ENCODE assay signal across 32 cellular contexts in the genomic region with DNA sequence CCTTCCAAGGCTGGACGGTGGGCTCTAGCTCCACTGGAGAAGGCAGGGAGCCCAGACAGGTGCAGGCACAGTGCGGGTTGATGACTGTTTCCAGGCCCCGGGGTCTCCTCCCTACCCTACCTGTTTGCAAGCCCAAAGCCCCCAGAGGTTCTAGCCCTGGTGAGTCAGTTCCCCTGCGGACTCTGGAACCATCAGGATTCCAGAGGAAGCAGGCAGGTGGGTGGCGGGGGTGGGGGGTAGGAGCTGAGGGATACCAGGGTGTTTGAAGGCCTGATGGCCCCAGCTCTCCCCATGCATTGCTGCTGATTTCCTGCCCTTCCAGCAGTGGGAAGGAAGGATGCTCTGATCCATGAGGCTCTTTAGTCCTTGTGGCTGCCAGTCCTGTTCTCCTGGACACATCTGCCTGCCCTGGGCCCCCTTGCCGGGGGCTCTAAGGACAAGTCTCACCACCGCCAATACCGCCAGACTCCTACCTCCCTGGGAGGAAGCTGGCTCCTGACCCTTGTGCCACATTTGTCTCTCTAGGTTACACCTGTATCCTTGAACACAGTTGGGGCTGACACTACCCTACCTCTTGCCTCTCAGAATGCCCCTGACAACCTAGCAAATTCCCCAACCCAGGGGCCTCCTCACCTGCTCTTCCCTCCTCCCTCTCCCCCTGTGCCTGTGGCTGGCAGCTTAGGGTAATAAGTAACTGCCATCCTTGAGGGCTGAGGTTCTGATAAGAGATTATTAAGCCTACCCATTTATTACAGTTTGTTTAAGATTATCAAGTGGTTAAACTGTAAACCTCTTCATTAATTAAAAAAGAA. TPM values are rescaled to one million over a fixed set of nuclear protein-coding genes. Genes with fewer than 3 reads are reported as not detected.
DNase-seq lines count a peak whose midpoint lies in the region; ATAC-seq, FAIRE-seq and TF ChIP-seq lines count a peak whose summit lies in the region.
"Had no signal": no experiment of that assay in that cellular context is flagged by ENCODE, and none has a peak within 500 bp of the region (broad histone marks: within the 10 kb centered on the region; RNA-seq: fewer than 3 reads in every experiment).

No MANE protein-coding gene starts in this region.

- H3K9me3 ChIP-seq in H9 (ENCODE audit: control insufficient read depth, low read depth, low read length) = no peaks in the 10 kb centered on the region
- no peaks in the 10 kb centered on the region for H3K9me3 ChIP-seq in PC-9 (ENCODE audit: insufficient read depth, low read depth)
- H3K9me3 ChIP-seq in kidney (ENCODE audit: control insufficient read depth in 1 of 2, low read length in 2 of 2) = no peaks in the 10 kb centered on the region
- H3K9me3 ChIP-seq in parathyroid adenoma (ENCODE audit: control insufficient read depth, low read length) = no peaks in the 10 kb centered on the region
- no peaks in the 10 kb centered on the region for H3K9me3 ChIP-seq in mesenchymal stem cell (ENCODE audit: control insufficient read depth, low read length)
- H3K9me3 ChIP-seq: ascending aorta had no signal

- POLR2A ChIA-PET in PC-9 (lab: Charles Lee; ENCODE audit: unreplicated experiment) = no interaction called here

- TF ChIP-seq CTCF in H9 (conservative IDR thresholded peaks at IDR 0.05) (no peak), PC-9 (conservative IDR thresholded peaks at IDR 0.05) (no peak), kidney (IDR thresholded peaks at IDR 0.05; ENCODE audit: borderline replicate concordance, extremely low read depth, insufficient read depth) (no peak), parathyroid adenoma (IDR thresholded peaks at IDR 0.05) (no peak)

- no peak overlapping the region for H3K56ac ChIP-seq in H9 (ENCODE audit: insufficient read length, low read depth, low read length)

- H2AFZ ChIP-seq in H9 (ENCODE audit: low read length) = no peak overlapping the region
- no peak overlapping the region for H2AFZ ChIP-seq in PC-9
- H2AFZ ChIP-seq in parathyroid adenoma = peak overlapping the region; percentile 44
- H2AFZ ChIP-seq in mesenchymal stem cell (ENCODE audit: low read depth, low read length) = no peak overlapping the region

- no peak overlapping the region for H2BK15ac ChIP-seq in H9 (ENCODE audit: low read depth, low read length)
- H2BK15ac ChIP-seq in mesenchymal stem cell (ENCODE audit: low read depth, poor library complexity, severe bottlenecking) = no peak overlapping the region

- H2AK5ac ChIP-seq in H9 (ENCODE audit: insufficient read length, low read length) (no peak overlapping the region), mesenchymal stem cell (ENCODE audit: low read length, severe bottlenecking) (no peak overlapping the region)

- H3K27me3 ChIP-seq in H9 (ENCODE audit: insufficient read depth, low read length) (no peaks in the 10 kb centered on the region), PC-9 (ENCODE audit: insufficient read depth, low read depth) (no peaks in the 10 kb centered on the region), parathyroid adenoma (ENCODE audit: control insufficient read depth, insufficient read depth, low read length) (no peaks in the 10 kb centered on the region), mesenchymal stem cell (ENCODE audit: control insufficient read depth in 1 of 2, insufficient read depth in 1 of 2, low read length in 2 of 2) (no peaks in the 10 kb centered on the region)
- H3K27me3 ChIP-seq: ascending aorta had no signal

- H3K9me3 Mint-ChIP-seq in H9 = no peaks in the 10 kb centered on the region
- H3K9me3 Mint-ChIP-seq: activated CD4-positive, alpha-beta memory T cell treated with anti-CD3 and anti-CD28 coated beads, Interleukin-2, amount 10 ng/mL, durations not matched to agents 7 days and 5 days; activated naive CD4-positive, alpha-beta T cell treated with anti-CD3 and anti-CD28 coated beads for 36 hours; activated T-cell treated with anti-CD3 and anti-CD28 coated beads, Interleukin-2, amount 50 U/mL, for 24 hours; CD8-positive, alpha-beta memory T cell; central memory CD8-positive, alpha-beta T cell; memory B cell; WTC11 had no signal

- no CpG with 5 or more reads among the region's 8 CpGs for WGBS in H9 (ENCODE audit: extremely low coverage, insufficient read length, low lambda C conversion rate)
- WGBS in mesenchymal stem cell = 81% methylated on average over 8 of the region's 8 CpGs

- H3K4ac ChIP-seq in H9 (ENCODE audit: low read depth, low read length) = no peak overlapping the region
- H3K4ac ChIP-seq in mesenchymal stem cell (ENCODE audit: low read depth in 1 of 2, low read length in 2 of 2) = no peak overlapping the region

- peaks cover 41% of the 10 kb centered on the region; the same call in 1 of the 2 replicates for H3K79me2 ChIP-seq in H9 (ENCODE audit: insufficient read depth, low read length)
- peaks cover 89% of the 10 kb centered on the region for H3K79me2 ChIP-seq in PC-9 (ENCODE audit: low read depth)
- no peaks in the 10 kb centered on the region for H3K79me2 ChIP-seq in parathyroid adenoma

- peaks cover 42% of the 10 kb centered on the region for H3F3A ChIP-seq in PC-9 (ENCODE audit: insufficient read depth, low read depth)

- H3K27me3 Mint-ChIP-seq in H9 (ENCODE audit: low read depth) = peaks cover 2% of the 10 kb centered on the region; the same call in 1 of the 2 replicates
- H3K27me3 Mint-ChIP-seq: activated CD4-positive, alpha-beta memory T cell treated with anti-CD3 and anti-CD28 coated beads, Interleukin-2, amount 10 ng/mL, durations not matched to agents 7 days and 5 days; activated T-cell treated with anti-CD3 and anti-CD28 coated beads, Interleukin-2, amount 50 U/mL, for 24 hours; CD8-positive, alpha-beta memory T cell; central memory CD8-positive, alpha-beta T cell; memory B cell had no signal

- H3K79me1 ChIP-seq in H9 (ENCODE audit: insufficient read depth, low read depth, low read length, poor library complexity, severe bottlenecking) = peaks cover 4% of the 10 kb centered on the region
- H3K79me1 ChIP-seq in mesenchymal stem cell (replicated peaks; ENCODE audit: low read length, poor library complexity, severe bottlenecking) = no peaks in the 10 kb centered on the region

- no peak overlapping the region for H4K5ac ChIP-seq in H9 (ENCODE audit: insufficient read length, low read depth, low read length)

- no peak overlapping the region for H2BK12ac ChIP-seq in H9 (ENCODE audit: insufficient read length, low read depth, low read length)
- no peak overlapping the region for H2BK12ac ChIP-seq in mesenchymal stem cell (ENCODE audit: low read length in 2 of 2)

- DNase-seq in H9 (no peak), PC-9 (no peak), kidney (no peak), H4 (ENCODE audit: low spot score) (no peak), mesenchymal stem cell (no peak), SW480 (ENCODE audit: low spot score) (no peak)
- DNase-seq: activated CD4-positive, alpha-beta memory T cell treated with anti-CD3 and anti-CD28 coated beads, Interleukin-2, amount 10 ng/mL, durations not matched to agents 7 days and 5 days; activated naive CD4-positive, alpha-beta T cell treated with anti-CD3 and anti-CD28 coated beads for 36 hours; activated T-cell treated with anti-CD3 and anti-CD28 coated beads, Interleukin-2, amount 50 U/mL, for 24 hours; AML-193; CD8-positive, alpha-beta memory T cell; dorsolateral prefrontal cortex; EL; hippocampal formation; NCI-H1105 treated with DMSO at 0.1 percent for 48 hours; NCI-H748 treated with DMSO at 0.1 percent for 48 hours; SIG-M5; stimulated activated CD4-positive, alpha-beta T cell treated with anti-CD3 and anti-CD28 coated beads, Interleukin-4, amount 100 ng/mL, for 4 hours had no signal

- CTCF ChIA-PET in PC-9 (lab: Charles Lee) = no interaction called here

- H3K27ac Mint-ChIP-seq in H9 = peak overlapping the region; percentile 29 to 86 (median 79); a peak in 3 of 7 replicates
- H3K27ac Mint-ChIP-seq: activated CD4-positive, alpha-beta memory T cell treated with anti-CD3 and anti-CD28 coated beads, Interleukin-2, amount 10 ng/mL, durations not matched to agents 7 days and 5 days; activated naive CD4-positive, alpha-beta T cell treated with anti-CD3 and anti-CD28 coated beads for 36 hours; activated T-cell treated with anti-CD3 and anti-CD28 coated beads, Interleukin-2, amount 50 U/mL, for 24 hours; memory B cell had no signal

- H4K8ac ChIP-seq in H9 (replicated peaks; ENCODE audit: insufficient read length, low read depth, low read length) (no peak overlapping the region), mesenchymal stem cell (ENCODE audit: low read length) (no peak overlapping the region)

- peaks cover 8 to 14% (median 12%) of the 10 kb centered on the region in 3 experiments; a peak in 6 of 7 replicates for H3K36me3 Mint-ChIP-seq in H9 (ENCODE audit: insufficient read depth in 1 of 3, low read depth in 3 of 3)
- H3K36me3 Mint-ChIP-seq: memory B cell had no signal

- no peak overlapping the region for H2BK5ac ChIP-seq in H9 (ENCODE audit: insufficient read length, low read length)
- H2BK5ac ChIP-seq in mesenchymal stem cell (ENCODE audit: low read depth, low read length, poor library complexity, severe bottlenecking) = no peak overlapping the region

- BruUV-seq in PC-9 (replicated peaks; lab: Mats Ljungman, UMichigan) = no TSS peak

- no peak overlapping the region; a peak in 1 of 5 replicates for H3K4me3 Mint-ChIP-seq in H9
- H3K4me3 Mint-ChIP-seq: activated CD4-positive, alpha-beta memory T cell treated with anti-CD3 and anti-CD28 coated beads, Interleukin-2, amount 10 ng/mL, durations not matched to agents 7 days and 5 days; activated naive CD4-positive, alpha-beta T cell treated with anti-CD3 and anti-CD28 coated beads for 36 hours; activated T-cell treated with anti-CD3 and anti-CD28 coated beads, Interleukin-2, amount 50 U/mL, for 24 hours; CD8-positive, alpha-beta memory T cell; central memory CD8-positive, alpha-beta T cell; memory B cell; WTC11 had no signal

- H3K36me3 ChIP-seq in PC-9 (ENCODE audit: low read depth) = no peaks in the 10 kb centered on the region
- H3K36me3 ChIP-seq in kidney (ENCODE audit: control insufficient read depth in 1 of 2, insufficient read depth in 2 of 2, low read length in 2 of 2) = peaks cover 5 to 25% of the 10 kb centered on the region in 2 donors
- no peaks in the 10 kb centered on the region for H3K36me3 ChIP-seq in parathyroid adenoma (ENCODE audit: control insufficient read depth, insufficient read depth, low read length)
- H3K36me3 ChIP-seq in mesenchymal stem cell (ENCODE audit: control insufficient read depth in 1 of 2, insufficient read depth in 2 of 2, low read depth in 1 of 2, low read length in 2 of 2) = no peaks in the 10 kb centered on the region
- H3K36me3 ChIP-seq: ascending aorta had no signal

- no peak for TF ChIP-seq POLR2A in GM18505 (IDR thresholded peaks at IDR 0.05; ENCODE audit: borderline replicate concordance, extremely low read depth, insufficient read depth, insufficient read length)

- H2BK120ac ChIP-seq in H9 (ENCODE audit: low read depth, low read length, poor library complexity, severe bottlenecking) = no peak overlapping the region
- no peak overlapping the region for H2BK120ac ChIP-seq in mesenchymal stem cell (ENCODE audit: low read depth, low read length)

- intact Hi-C loops in PC-9 (cut with micrococcal nuclease; ENCODE audit: unreplicated experiment) (no loop called here), kidney (cut with DNase I) (no loop called here)

- H3K4me1 ChIP-seq in H9 (ENCODE audit: insufficient read depth, low read length) = peaks cover 37% of the 10 kb centered on the region
- H3K4me1 ChIP-seq in PC-9 (replicated peaks; ENCODE audit: insufficient read depth) = peaks cover 85% of the 10 kb centered on the region
- peaks cover 72 to 85% of the 10 kb centered on the region in 2 donors for H3K4me1 ChIP-seq in kidney (ENCODE audit: control insufficient read depth in 1 of 2, insufficient read depth in 1 of 2, low read depth in 1 of 2, low read length in 2 of 2)
- H3K4me1 ChIP-seq in parathyroid adenoma = peaks cover 48% of the 10 kb centered on the region
- no peaks in the 10 kb centered on the region for H3K4me1 ChIP-seq in mesenchymal stem cell (ENCODE audit: control insufficient read depth, insufficient read depth, low read depth, low read length)
- H3K4me1 ChIP-seq: ascending aorta had no signal

- H3K23ac ChIP-seq in H9 (ENCODE audit: insufficient read length, low read depth, low read length) = no peak overlapping the region
- no peak overlapping the region for H3K23ac ChIP-seq in mesenchymal stem cell (ENCODE audit: low read length in 2 of 2)

- no peak overlapping the region for H3T11ph ChIP-seq in H9 (ENCODE audit: low read length)

- H3K23me2 ChIP-seq in H9 (ENCODE audit: insufficient read length, low read depth, low read length, poor library complexity, severe bottlenecking) = no peaks in the 10 kb centered on the region

- H4K91ac ChIP-seq in H9 (ENCODE audit: insufficient read length, low read depth, low read length) (no peak overlapping the region), mesenchymal stem cell (ENCODE audit: low read length) (no peak overlapping the region)

- H3K14ac ChIP-seq in H9 (ENCODE audit: insufficient read depth, low read length) (0 out of 2 replicates have a peak overlapping the region, but pooled peaks have one; percentile 46), mesenchymal stem cell (ENCODE audit: low read length in 2 of 2) (no peak overlapping the region)

- H3K9ac ChIP-seq in H9 (ENCODE audit: extremely low read depth, insufficient read length, low read length) (no peak overlapping the region), kidney (ENCODE audit: low read length in 2 of 2) (no peak overlapping the region), parathyroid adenoma (no peak overlapping the region), mesenchymal stem cell (ENCODE audit: low read length) (no peak overlapping the region)

- H3K4me2 ChIP-seq in H9 (ENCODE audit: insufficient read depth, insufficient read length, low read length) = no peak overlapping the region
- no peak overlapping the region for H3K4me2 ChIP-seq in PC-9
- H3K4me2 ChIP-seq in parathyroid adenoma (ENCODE audit: low read length) = no peak overlapping the region
- no peak overlapping the region for H3K4me2 ChIP-seq in mesenchymal stem cell (ENCODE audit: low read length, poor library complexity, severe bottlenecking)
- H3K4me2 ChIP-seq: smooth muscle cell had no signal

- H4K20me1 ChIP-seq in H9 (ENCODE audit: control insufficient read depth, insufficient read depth, insufficient read length) (no peaks in the 10 kb centered on the region), PC-9 (ENCODE audit: insufficient read depth) (no peaks in the 10 kb centered on the region)

- no peak overlapping the region for H3K4me3 ChIP-seq in PC-9
- no peak overlapping the region for H3K4me3 ChIP-seq in kidney (ENCODE audit: low read length in 2 of 2)
- no peak overlapping the region for H3K4me3 ChIP-seq in parathyroid adenoma (ENCODE audit: low read depth, low read length)
- H3K4me3 ChIP-seq in mesenchymal stem cell (ENCODE audit: insufficient read depth in 1 of 2, low read depth in 1 of 2, low read length in 2 of 2) = no peak overlapping the region
- H3K4me3 ChIP-seq: ascending aorta, dorsolateral prefrontal cortex, smooth muscle cell had no signal

- no peaks in the 10 kb centered on the region for H3K9me2 ChIP-seq in PC-9 (ENCODE audit: insufficient read depth)

- no peak overlapping the region for H2BK20ac ChIP-seq in H9 (ENCODE audit: low read depth, low read length, poor library complexity, severe bottlenecking)

- no peak overlapping the region for H3K27ac ChIP-seq in H9 (ENCODE audit: insufficient read length, low read depth, low read length)
- 0 out of 2 replicates have a peak overlapping the region, but pooled peaks have one; percentile 18 for H3K27ac ChIP-seq in PC-9
- H3K27ac ChIP-seq in kidney (ENCODE audit: low read depth in 2 of 2, low read length in 2 of 2) = peak overlapping the region; percentile 41 to 68
- H3K27ac ChIP-seq in parathyroid adenoma = peak overlapping the region; percentile 51
- no peak overlapping the region for H3K27ac ChIP-seq in mesenchymal stem cell (ENCODE audit: low read length, poor library complexity, severe bottlenecking)
- H3K27ac ChIP-seq: ascending aorta, dorsolateral prefrontal cortex, epithelial cell of prostate had no signal

- FAIRE-seq in kidney (lab: Jason Lieb, UNC) = no peak
- FAIRE-seq: HepG2, keratinocyte had no signal

- no peak overlapping the region for H3K18ac ChIP-seq in H9 (ENCODE audit: insufficient read length, low read depth, low read length)
- no peak overlapping the region for H3K18ac ChIP-seq in mesenchymal stem cell (ENCODE audit: low read depth in 1 of 2, low read length in 2 of 2)

- peaks cover 81 to 82% of the 10 kb centered on the region in 2 experiments for H3K4me1 Mint-ChIP-seq in H9
- H3K4me1 Mint-ChIP-seq: central memory CD8-positive, alpha-beta T cell; memory B cell had no signal

- no peak for ATAC-seq in GM18505 (IDR thresholded peaks at IDR 0.05; ENCODE audit: unreplicated experiment)
- ATAC-seq: HepG2, WTC11 had no signal

RNA-seq across cellular contexts. Expression of a gene that starts 21.6 kb away (rescaled TPM):
- 30.0 and 31.8 TPM in 2 replicates for total RNA-seq in H9 (2021)
- 11.9 and 14.3 TPM in 2 replicates for total RNA-seq in PC-9 (2021)
- 77.0 TPM for total RNA-seq in kidney
- polyA plus RNA-seq in kidney (ENCODE audit: insufficient read depth, low read depth, low replicate concordance) = 48.4 TPM
- total RNA-seq in H4 (2014; rRNA removed; shearing (Covaris generic)) = 0.58 TPM in 2 replicates
- polyA plus RNA-seq in mesenchymal stem cell (2013, experiment 1 of 2) = not detected
- polyA plus RNA-seq in mesenchymal stem cell (2013, experiment 2 of 2) = not detected
- total RNA-seq: fibroblast of villous mesenchyme, OCI-LY7, pulmonary artery endothelial cell, smooth muscle cell had no signal
- polyA plus RNA-seq: HepG2, keratinocyte, neural cell, smooth muscle cell had no signal

Comparison
In these comparisons a context has a peak if more than half of its experiments do, and no peak if none do; other contexts are left out.
1. H3K27ac ChIP-seq: peak in PC-9 (single experiment), kidney (2 of 2) and parathyroid adenoma (single experiment); none in H9 (single experiment) and mesenchymal stem cell (single experiment).